Comparison of ENCODE assay signal across 8 cellular contexts in genomic region chr18:36187826-36188721, GRCh38. TPM values are rescaled to one million over a fixed set of nuclear protein-coding genes. Genes with fewer than 3 reads are reported as not detected.
A peak's percentile ranks its signal among the peaks of the same experiment; 100 is the strongest.
DNase-seq lines count a peak whose midpoint lies in the region; ATAC-seq and TF ChIP-seq lines count a peak whose summit lies in the region.

No MANE protein-coding gene starts in this region.

- H3K27ac ChIP-seq in SJSA1 (no peak overlapping the region), parathyroid adenoma (peak overlapping the region; percentile 39)

- peak overlapping the region; percentile 80 for H3K4me2 ChIP-seq in parathyroid adenoma (ENCODE audit: low read length)

- no peaks in the 10 kb centered on the region for H3K79me2 ChIP-seq in parathyroid adenoma

- no peak overlapping the region for H3K27ac Mint-ChIP-seq in activated naive CD4-positive, alpha-beta T cell treated with anti-CD3 and anti-CD28 coated beads, Interleukin-2, amount 50 U/mL, for 24 hours

- H2AFZ ChIP-seq in parathyroid adenoma, result peak overlapping the region; percentile 82

- H3K36me3 ChIP-seq in SJSA1 (no peaks in the 10 kb centered on the region), parathyroid adenoma (ENCODE audit: control insufficient read depth, insufficient read depth, low read length) (no peaks in the 10 kb centered on the region)

- peak overlapping the region; percentile 81 for H3K4me3 Mint-ChIP-seq in activated naive CD4-positive, alpha-beta T cell treated with anti-CD3 and anti-CD28 coated beads, Interleukin-2, amount 50 U/mL, for 24 hours

- ATAC-seq in HG03139 (IDR thresholded peaks at IDR 0.05; ENCODE audit: unreplicated experiment), result no peak

- H3K4me1 Mint-ChIP-seq in activated naive CD4-positive, alpha-beta T cell treated with anti-CD3 and anti-CD28 coated beads, Interleukin-2, amount 50 U/mL, for 24 hours, result peaks cover 13% of the 10 kb centered on the region

- TF ChIP-seq CTCF in parathyroid adenoma (IDR thresholded peaks at IDR 0.05), result no peak

- no peak for DNase-seq in activated naive CD4-positive, alpha-beta T cell (lab: John Stamatoyannopoulos, UW)
- DNase-seq in SJSA1 (ENCODE audit: low read depth in 1 of 2, low spot score in 2 of 2), result no peak
- peak; percentile 75 for DNase-seq in fibroblast of the conjunctiva (ENCODE audit: low read depth)
- DNase-seq in NK-92 treated with Interleukin-12 subunit alpha and Interleukin-12 subunit beta, amount 100 ng/mL, for 24 hours (lab: John Stamatoyannopoulos, UW), result no peak
- no peak for DNase-seq in NCI-H128 (lab: John Stamatoyannopoulos, UW; ENCODE audit: unreplicated experiment)

- no peaks in the 10 kb centered on the region; the same call in 1 of the 2 replicates for H3K9me3 ChIP-seq in SJSA1 (replicated peaks)
- H3K9me3 ChIP-seq in parathyroid adenoma (ENCODE audit: control insufficient read depth, low read length), result no peaks in the 10 kb centered on the region

- H3K27me3 ChIP-seq in SJSA1 (replicated peaks), result no peaks in the 10 kb centered on the region
- no peaks in the 10 kb centered on the region for H3K27me3 ChIP-seq in parathyroid adenoma (ENCODE audit: control insufficient read depth, insufficient read depth, low read length)

- H3K9me3 Mint-ChIP-seq in activated naive CD4-positive, alpha-beta T cell treated with anti-CD3 and anti-CD28 coated beads, Interleukin-2, amount 50 U/mL, for 24 hours, result no peaks in the 10 kb centered on the region

- H3K9ac ChIP-seq in parathyroid adenoma, result no peak overlapping the region

- peaks cover 17% of the 10 kb centered on the region for H3K27me3 Mint-ChIP-seq in activated naive CD4-positive, alpha-beta T cell treated with anti-CD3 and anti-CD28 coated beads, Interleukin-2, amount 50 U/mL, for 24 hours

- peaks cover 1% of the 10 kb centered on the region for H3K36me3 Mint-ChIP-seq in activated naive CD4-positive, alpha-beta T cell treated with anti-CD3 and anti-CD28 coated beads, Interleukin-2, amount 50 U/mL, for 24 hours

- H3K4me1 ChIP-seq in SJSA1 (replicated peaks) (peaks cover 11% of the 10 kb centered on the region), parathyroid adenoma (peaks cover 5% of the 10 kb centered on the region)

- H3K4me3 ChIP-seq in SJSA1 (peak overlapping the region; percentile 55), parathyroid adenoma (ENCODE audit: low read depth, low read length) (peak overlapping the region; percentile 67)

RNA-seq across cellular contexts. Expression of gene MOCOS, which starts 0.8 kb away (rescaled TPM):
- 0.16 and 0.34 TPM in 2 replicates for total RNA-seq in SJSA1 (2014; rRNA removed; shearing (Covaris generic))

RNA-seq across cellular contexts. Expression of gene ELP2, which starts 58.4 kb away (rescaled TPM):
- total RNA-seq in SJSA1 (2014; rRNA removed; shearing (Covaris generic)), result 43.1 and 43.3 TPM in 2 replicates

RNA-seq across cellular contexts. Expression of gene SLC39A6, which starts 58.9 kb away (rescaled TPM):
- total RNA-seq in SJSA1 (2014; rRNA removed; shearing (Covaris generic)), result 83.8 and 88.0 TPM in 2 replicates
